In genomic region chr19:43470288-43470687, GRCh38 we compare ENCODE assay signal across 13 cellular contexts. TPM values are rescaled to one million over a fixed set of nuclear protein-coding genes. Genes with fewer than 3 reads are reported as not detected.
DNase-seq lines count a peak whose midpoint lies in the region; ATAC-seq, FAIRE-seq and TF ChIP-seq lines count a peak whose summit lies in the region.
"Had no signal": no experiment of that assay in that cellular context is flagged by ENCODE, and none has a peak within 500 bp of the region (broad histone marks: within the 10 kb centered on the region; RNA-seq: fewer than 3 reads in every experiment).

No MANE protein-coding gene starts in this region.

- TF ChIP-seq CTCF in choroid plexus epithelial cell (conservative IDR thresholded peaks at IDR 0.05; ENCODE audit: low read depth, low read length), result no peak

- DNase-seq in HT1080 (ENCODE audit: low read depth) (peak; percentile 77), choroid plexus epithelial cell (ENCODE audit: low read depth) (peak; percentile 41), GM12892 (ENCODE audit: insufficient read length) (no peak), SW480 (ENCODE audit: low spot score) (no peak)
- peak; percentile 67 for DNase-seq in activated CD4-positive, alpha-beta T cell treated with anti-CD3 and anti-CD28 coated beads, Interleukin-2, amount 50 U/mL, for 1 hour
- peak; percentile 50 for DNase-seq in stimulated activated CD4-positive, alpha-beta T cell treated with anti-CD3 and anti-CD28 coated beads, Interleukin-4, amount 100 ng/mL, for 1 hour
- DNase-seq: GF-D8, NCI-H1436 treated with DMSO at 0.1 percent for 48 hours, small intestine had no signal

- TF ChIP-seq POLR2A in GM12892 (IDR thresholded peaks at IDR 0.05; ENCODE audit: low read depth, low read length), result no peak

- H3K4me3 ChIP-seq in choroid plexus epithelial cell (ENCODE audit: low read depth, low read length), result no peak overlapping the region

- no peak for ATAC-seq in HG02970 (IDR thresholded peaks at IDR 0.05; ENCODE audit: low FRiP score, unreplicated experiment)
- no peak for ATAC-seq in HG03469 (IDR thresholded peaks at IDR 0.05; ENCODE audit: unreplicated experiment)

- no peak for FAIRE-seq in GM12892 (lab: Jason Lieb, UNC)
- FAIRE-seq: endometrium, small intestine had no signal

RNA-seq across cellular contexts. Expression of gene LYPD3, which starts 4.9 kb away (rescaled TPM):
- not detected in 2 replicates for total RNA-seq in HT1080 (2014; rRNA removed; shearing (Covaris generic))
- polyA plus RNA-seq in HT1080 (2015; cell fraction: cytosol; rRNA removed), result not detected in 2 replicates
- polyA plus RNA-seq in HT1080 (2015; cell fraction: nucleus; rRNA removed), result not detected in 2 replicates
- polyA plus RNA-seq in GM12892 (2012; ENCODE audit: missing spikeins), result 0.15 TPM

RNA-seq across cellular contexts. Expression of gene PHLDB3, which starts 34.3 kb away (rescaled TPM):
- total RNA-seq in HT1080 (2014; rRNA removed; shearing (Covaris generic)), result 5.3 and 7.0 TPM in 2 replicates
- 5.3 and 5.6 TPM in 2 replicates for polyA plus RNA-seq in HT1080 (2015; cell fraction: cytosol; rRNA removed)
- 9.7 and 11.7 TPM in 2 replicates for polyA plus RNA-seq in HT1080 (2015; cell fraction: nucleus; rRNA removed)
- 5.4 TPM for polyA plus RNA-seq in GM12892 (2012; ENCODE audit: missing spikeins)

RNA-seq across cellular contexts. Expression of gene TEX101, which starts 55.6 kb away (rescaled TPM):
- not detected in 2 replicates for total RNA-seq in HT1080 (2014; rRNA removed; shearing (Covaris generic))
- not detected in 2 replicates for polyA plus RNA-seq in HT1080 (2015; cell fraction: cytosol; rRNA removed)
- polyA plus RNA-seq in HT1080 (2015; cell fraction: nucleus; rRNA removed), result not detected in 2 replicates
- not detected for polyA plus RNA-seq in GM12892 (2012; ENCODE audit: missing spikeins)
- total RNA-seq: liver had no signal
- polyA plus RNA-seq: liver, small intestine had no signal

RNA-seq across cellular contexts. Expression of gene ETHE1, which starts 56.7 kb away (rescaled TPM):
- total RNA-seq in HT1080 (2014; rRNA removed; shearing (Covaris generic)), result 30.5 and 31.1 TPM in 2 replicates
- 20.6 and 24.7 TPM in 2 replicates for polyA plus RNA-seq in HT1080 (2015; cell fraction: cytosol; rRNA removed)
- 11.4 and 12.7 TPM in 2 replicates for polyA plus RNA-seq in HT1080 (2015; cell fraction: nucleus; rRNA removed)
- 38.9 TPM for polyA plus RNA-seq in GM12892 (2012; ENCODE audit: missing spikeins)

Comparison
In these comparisons a context has a peak if more than half of its experiments do, and no peak if none do; other contexts are left out.
1. DNase-seq: peak in HT1080 (single experiment), activated CD4-positive, alpha-beta T cell treated with anti-CD3 and anti-CD28 coated beads, Interleukin-2, amount 50 U/mL, for 1 hour (single experiment), choroid plexus epithelial cell (single experiment) and stimulated activated CD4-positive, alpha-beta T cell treated with anti-CD3 and anti-CD28 coated beads, Interleukin-4, amount 100 ng/mL, for 1 hour (single experiment); none in GM12892 (single experiment) and SW480 (single experiment).